21 cellular contexts compared by ENCODE assay signal in the genomic region with DNA sequence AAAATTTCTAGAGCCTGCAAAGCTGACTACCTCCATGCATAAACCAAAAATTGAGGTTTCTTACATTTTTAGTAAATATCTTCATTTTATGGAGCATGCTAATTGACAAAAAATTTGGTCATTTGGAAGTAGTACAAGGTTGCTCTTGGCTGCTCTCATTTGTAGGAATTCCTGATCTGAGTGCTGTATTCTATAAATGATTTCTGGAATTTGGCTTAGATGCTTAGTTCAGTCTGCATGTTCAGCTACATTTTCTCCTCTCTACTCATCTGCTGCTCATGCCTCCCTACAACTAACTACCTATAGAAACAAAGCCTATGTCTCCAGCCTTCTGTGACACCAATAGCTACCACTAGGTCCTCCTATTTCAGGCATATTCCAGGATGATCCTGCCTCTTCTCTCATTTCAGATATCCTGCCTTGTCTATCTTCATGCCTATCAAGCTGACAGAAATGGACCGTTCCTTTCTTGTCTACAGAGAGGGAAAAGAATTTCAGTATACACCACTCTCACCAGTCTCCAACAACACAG.
"Had no signal": no experiment of that assay in that cellular context is flagged by ENCODE, and none has a peak within 500 bp of the region (broad histone marks: within the 10 kb centered on the region; RNA-seq: fewer than 3 reads in every experiment).

No MANE protein-coding gene starts in this region.

- ATAC-seq: effector memory CD8-positive, alpha-beta T cell; gastrocnemius medialis; left lobe of liver; natural killer cell treated with Interleukin-12 subunit alpha and Interleukin-12 subunit beta and Interleukin-15 and Interleukin-18, amount 100 ng/mL, for 72 hours; sciatic nerve; stimulated activated naive CD8-positive, alpha-beta T cell treated with anti-CD3 and anti-CD28 coated beads, Interleukin-15, amount 100 ng/mL, for 72 hours had no signal

- H3K27ac ChIP-seq: cardiac muscle cell, gastrocnemius medialis, suprapubic skin had no signal

- DNase-seq: activated CD4-positive, alpha-beta T cell treated with anti-CD3 and anti-CD28 coated beads for 48 hours; activated CD8-positive, alpha-beta memory T cell treated with anti-CD3 and anti-CD28 coated beads for 24 hours; activated CD8-positive, alpha-beta memory T cell treated with anti-CD3 and anti-CD28 coated beads, Interleukin-2, amount 50 U/mL, for 48 hours; activated effector memory CD4-positive, alpha-beta T cell treated with anti-CD3 and anti-CD28 coated beads, Interleukin-2, amount 50 U/mL, for 16 hours; activated naive CD4-positive, alpha-beta T cell treated with anti-CD3 and anti-CD28 coated beads, Interleukin-2, amount 50 U/mL, for 16 hours; activated T-cell treated with anti-CD3 and anti-CD28 coated beads, Interleukin-2, amount 50 U/mL, for 48 hours; dermis blood vessel endothelial cell; effector memory CD8-positive, alpha-beta T cell; gastrocnemius medialis; head of caudate nucleus; kidney; nucleus accumbens; stimulated activated CD4-positive, alpha-beta T cell treated with anti-CD3 and anti-CD28 coated beads, Interleukin-4, amount 100 ng/mL, for 1 hour; stimulated activated naive CD8-positive, alpha-beta T cell treated with anti-CD3 and anti-CD28 coated beads, Interleukin-15, amount 100 ng/mL, for 72 hours had no signal

- H3K27me3 ChIP-seq: cardiac muscle cell, gastrocnemius medialis, suprapubic skin had no signal

- H3K4me1 ChIP-seq: gastrocnemius medialis, suprapubic skin had no signal

- H3K36me3 ChIP-seq: cardiac muscle cell, gastrocnemius medialis, suprapubic skin had no signal

- H3K4me2 ChIP-seq: smooth muscle cell had no signal

- H3K9me3 ChIP-seq: gastrocnemius medialis, suprapubic skin had no signal

- H3K4me3 ChIP-seq: cardiac muscle cell, gastrocnemius medialis, lung, smooth muscle cell, suprapubic skin had no signal
